ENCODE assay signal across 13 cellular contexts in the genomic region with DNA sequence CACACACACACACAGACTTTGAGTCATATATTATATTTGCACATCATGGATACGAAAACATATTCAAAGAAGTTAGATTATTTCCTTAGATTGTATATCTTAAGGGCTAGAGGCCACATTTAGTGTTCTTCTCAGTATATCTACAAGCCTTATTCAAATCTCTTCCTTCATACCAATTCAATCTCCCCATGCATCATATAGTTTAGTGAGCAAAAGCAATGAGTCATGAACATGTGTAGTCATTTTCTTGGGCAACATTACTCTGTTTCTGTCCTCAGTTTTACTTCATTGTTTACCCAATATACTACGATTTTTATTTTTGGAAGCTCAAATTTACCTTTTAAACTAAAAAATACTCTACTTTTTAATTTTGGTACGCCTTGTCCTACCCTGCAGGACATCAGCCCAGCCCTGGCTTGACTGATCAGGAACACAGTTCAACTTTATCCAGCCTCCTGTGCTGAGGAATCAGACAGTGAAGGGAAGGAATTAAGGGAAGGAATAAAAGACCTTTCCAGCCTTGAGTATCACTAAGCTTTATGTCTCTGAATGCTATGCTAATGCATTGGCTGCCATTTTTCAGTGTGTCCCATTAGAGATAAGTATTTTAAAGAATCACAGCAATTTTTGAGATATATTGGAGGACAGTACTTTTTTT.
DNase-seq lines count a peak whose midpoint lies in the region; ATAC-seq, FAIRE-seq and TF ChIP-seq lines count a peak whose summit lies in the region.
"Had no signal": no experiment of that assay in that cellular context is flagged by ENCODE, and none has a peak within 500 bp of the region (broad histone marks: within the 10 kb centered on the region; RNA-seq: fewer than 3 reads in every experiment).

No MANE protein-coding gene starts in this region.

- H3K14ac ChIP-seq in H1 (ENCODE audit: insufficient read length) (no peak overlapping the region), mesenchymal stem cell (ENCODE audit: low read length in 2 of 2) (no peak overlapping the region)

- H3K4ac ChIP-seq in H1 (replicated peaks; ENCODE audit: insufficient read length, low read depth, low read length) (no peak overlapping the region), mesenchymal stem cell (ENCODE audit: low read depth in 1 of 2, low read length in 2 of 2) (no peak overlapping the region)

- 15% methylated on average over 3 of the region's 3 CpGs for WGBS in GM23248 (ENCODE audit: low coverage in 1 of 2, low lambda C conversion rate in 2 of 2, missing lambda C conversion rate in 2 of 2), 2 experiments
- 91 to 100% methylated on average over 1 to 3 of the region's 3 CpGs for WGBS in H1 (ENCODE audit: extremely low coverage in 1 of 2, insufficient coverage in 1 of 2, insufficient read length in 1 of 2, insufficient replicate concordance in 2 of 2, low coverage in 1 of 2, low lambda C conversion rate in 2 of 2, missing lambda C conversion rate in 1 of 2), 2 experiments
- 57% methylated on average over 2 of the region's 3 CpGs for WGBS in mesenchymal stem cell

- no peak overlapping the region for H4K8ac ChIP-seq in H1 (ENCODE audit: extremely low read depth, insufficient read depth, low read length)
- no peak overlapping the region for H4K8ac ChIP-seq in mesenchymal stem cell (ENCODE audit: low read length)

- CTCF ChIA-PET in H1 (lab: Charles Lee; ENCODE audit: partially characterized antibody) = interaction anchor here (0.8 to 1.6 kb wide), 2 partner anchors 33 to 260 kb away, joined by 3 to 4 read pairs; no protein-coding TSS in a partner anchor

- no peak overlapping the region for H2BK12ac ChIP-seq in H1 (ENCODE audit: low read depth, low read length)
- H2BK12ac ChIP-seq in mesenchymal stem cell (ENCODE audit: low read length in 2 of 2) = no peak overlapping the region

- H2BK15ac ChIP-seq in H1 (ENCODE audit: low read length) (no peak overlapping the region), mesenchymal stem cell (ENCODE audit: low read depth, poor library complexity, severe bottlenecking) (no peak overlapping the region)

- no peak overlapping the region for H2BK20ac ChIP-seq in H1 (ENCODE audit: low read length)

- ATAC-seq in GM19395 (IDR thresholded peaks at IDR 0.05; ENCODE audit: unreplicated experiment) = no peak
- ATAC-seq in GM18517 (IDR thresholded peaks at IDR 0.05; ENCODE audit: unreplicated experiment) = no peak
- ATAC-seq: naive thymus-derived CD4-positive, alpha-beta T cell had no signal

- peak overlapping the region; percentile 46 for H3K4me3 ChIP-seq in GM23248
- no peak overlapping the region for H3K4me3 ChIP-seq in H1 (ENCODE audit: extremely low read depth in 1 of 4, insufficient read depth in 2 of 4, low read depth in 3 of 4, low read length in 4 of 4)
- no peak overlapping the region for H3K4me3 ChIP-seq in mesenchymal stem cell (ENCODE audit: insufficient read depth in 1 of 2, low read depth in 1 of 2, low read length in 2 of 2)

- H3K36me3 ChIP-seq in GM23248 (ENCODE audit: low read depth) (no peaks in the 10 kb centered on the region), H1 (ENCODE audit: control insufficient read depth in 2 of 4, insufficient read depth in 4 of 4, low read length in 3 of 4) (no peaks in the 10 kb centered on the region), mesenchymal stem cell (ENCODE audit: control insufficient read depth in 1 of 2, insufficient read depth in 2 of 2, low read depth in 1 of 2, low read length in 2 of 2) (no peaks in the 10 kb centered on the region)

- H3K79me1 ChIP-seq in H1 (ENCODE audit: low read depth, low read length) (no peaks in the 10 kb centered on the region), mesenchymal stem cell (replicated peaks; ENCODE audit: low read length, poor library complexity, severe bottlenecking) (no peaks in the 10 kb centered on the region)

- no peaks in the 10 kb centered on the region; the same call in 1 of the 2 replicates for H3K9me2 ChIP-seq in GM23248 (ENCODE audit: insufficient read depth)

- TF ChIP-seq POLR2A in H1 (IDR thresholded peaks at IDR 0.05; ENCODE audit: control extremely low read depth in 1 of 2, low read depth in 2 of 2, low read length in 2 of 2) = no peak

- no peaks in the 10 kb centered on the region for H3K9me3 ChIP-seq in GM23248 (ENCODE audit: low read depth)
- H3K9me3 ChIP-seq in H1 (ENCODE audit: insufficient read depth in 2 of 2, low read depth in 1 of 2, low read length in 1 of 2) = no peaks in the 10 kb centered on the region
- no peaks in the 10 kb centered on the region for H3K9me3 ChIP-seq in mesenchymal stem cell (ENCODE audit: control insufficient read depth, low read length)

- H3K4me1 ChIP-seq in GM23248 (ENCODE audit: insufficient read depth) = peaks cover 22% of the 10 kb centered on the region
- H3K4me1 ChIP-seq in H1 (replicated peaks in 1 of 4; ENCODE audit: control insufficient read depth in 3 of 4, insufficient read depth in 4 of 4, low read length in 3 of 4) = peaks cover 0 to 2% (median 0%) of the 10 kb centered on the region in 4 experiments; a peak in 1 of 7 replicates
- H3K4me1 ChIP-seq in mesenchymal stem cell (ENCODE audit: control insufficient read depth, insufficient read depth, low read depth, low read length) = no peaks in the 10 kb centered on the region

- H2AFZ ChIP-seq in GM23248 (peak overlapping the region; percentile 57), H1 (ENCODE audit: low read length) (0 out of 2 replicates have a peak overlapping the region, but pooled peaks have one; percentile 12), mesenchymal stem cell (ENCODE audit: low read depth, low read length) (no peak overlapping the region)

- H3K27me3 ChIP-seq in GM23248 (replicated peaks; ENCODE audit: insufficient read depth) = no peaks in the 10 kb centered on the region
- peaks cover 0 to 1% (median 0%) of the 10 kb centered on the region in 4 experiments; a peak in 1 of 7 replicates for H3K27me3 ChIP-seq in H1 (replicated peaks in 1 of 4; ENCODE audit: control insufficient read depth in 3 of 4, extremely low read depth in 1 of 4, insufficient read depth in 3 of 4, low read length in 3 of 4)
- H3K27me3 ChIP-seq in mesenchymal stem cell (ENCODE audit: control insufficient read depth in 1 of 2, insufficient read depth in 1 of 2, low read length in 2 of 2) = no peaks in the 10 kb centered on the region

- no peak for TF ChIP-seq CTCF in H1 (IDR thresholded peaks at IDR 0.05; ENCODE audit: control extremely low read depth in 1 of 3, insufficient read depth in 1 of 3, low read depth in 1 of 3, low read length in 3 of 3)

- H3K9ac ChIP-seq in GM23248 (peak overlapping the region; percentile 56), H1 (replicated peaks in 1 of 4; ENCODE audit: extremely low read depth in 1 of 4, low read depth in 3 of 4, low read length in 3 of 4) (no peak overlapping the region), mesenchymal stem cell (ENCODE audit: low read length) (peak overlapping the region; percentile 79)

- FAIRE-seq in H1 (lab: Jason Lieb, UNC) = no peak

- in situ Hi-C loops in GM23248 (cut with MboI) = no loop called here

- H4K20me1 ChIP-seq in GM23248 (ENCODE audit: insufficient read depth) (no peaks in the 10 kb centered on the region), H1 (replicated peaks in 1 of 2; ENCODE audit: control insufficient read depth in 1 of 2, insufficient read depth in 2 of 2, low read length in 2 of 2) (no peaks in the 10 kb centered on the region)

- H2BK120ac ChIP-seq in H1 (replicated peaks; ENCODE audit: low read depth, low read length) (no peak overlapping the region), mesenchymal stem cell (ENCODE audit: low read depth, low read length) (no peak overlapping the region)

- H3K27ac ChIP-seq in GM23248 (peak overlapping the region; percentile 60), H1 (ENCODE audit: low read depth, low read length) (no peak overlapping the region), mesenchymal stem cell (ENCODE audit: low read length, poor library complexity, severe bottlenecking) (no peak overlapping the region)

- H3K4me2 ChIP-seq in GM23248 (ENCODE audit: unreplicated experiment) (peak overlapping the region; percentile 89), H1 (ENCODE audit: insufficient read depth in 1 of 2, low read depth in 2 of 2, low read length in 2 of 2) (no peak overlapping the region), mesenchymal stem cell (ENCODE audit: low read length, poor library complexity, severe bottlenecking) (no peak overlapping the region)

- TF ChIP-seq RAD21 in H1 (IDR thresholded peaks at IDR 0.05 in 1 of 2, conservative IDR thresholded peaks at IDR 0.05 in 1 of 2; ENCODE audit: low read depth in 2 of 2, low read length in 2 of 2) = no peak

- H3K56ac ChIP-seq in H1 (replicated peaks; ENCODE audit: insufficient read length, low read depth, low read length) = no peak overlapping the region

- H3K23ac ChIP-seq in H1 (ENCODE audit: insufficient read length) (no peak overlapping the region), mesenchymal stem cell (ENCODE audit: low read length in 2 of 2) (no peak overlapping the region)

- H2AK5ac ChIP-seq in H1 (ENCODE audit: low read depth, low read length) (no peak overlapping the region), mesenchymal stem cell (ENCODE audit: low read length, severe bottlenecking) (no peak overlapping the region)

- peak; percentile 88 for DNase-seq in GM23248
- DNase-seq in RPMI7951 (ENCODE audit: low read depth) = peak; percentile 62
- DNase-seq in H1 (ENCODE audit: low read depth in 1 of 2, low spot score in 2 of 2) = no peak
- peak; percentile 60 for DNase-seq in mesenchymal stem cell
- DNase-seq in NCI-H1048 (lab: John Stamatoyannopoulos, UW) = no peak
- no peak for DNase-seq in cerebellar nuclear complex (lab: John Stamatoyannopoulos, UW)
- DNase-seq: naive thymus-derived CD4-positive, alpha-beta T cell; NCI-H1930; NCI-H524 treated with DMSO at 0.1 percent for 48 hours; RPMI8226; T-helper 2 cell had no signal

- H3K79me2 ChIP-seq in GM23248 (ENCODE audit: insufficient read depth) = no peaks in the 10 kb centered on the region
- H3K79me2 ChIP-seq in H1 (ENCODE audit: control insufficient read depth in 1 of 2, insufficient read depth in 2 of 2, low read length in 2 of 2) = no peaks in the 10 kb centered on the region

- POLR2A ChIA-PET in H1 (lab: Charles Lee; ENCODE audit: partially characterized antibody) = interaction anchor here (1.3 kb wide), 1 partner anchor 10 kb away, joined by 3 read pairs; no protein-coding TSS in a partner anchor

- H3K18ac ChIP-seq in H1 (ENCODE audit: extremely low read depth, low read length) = no peak overlapping the region
- no peak overlapping the region for H3K18ac ChIP-seq in mesenchymal stem cell (ENCODE audit: low read depth in 1 of 2, low read length in 2 of 2)

- H4K91ac ChIP-seq in H1 (replicated peaks; ENCODE audit: insufficient read length, low read length) (no peak overlapping the region), mesenchymal stem cell (ENCODE audit: low read length) (no peak overlapping the region)

- H4K5ac ChIP-seq in H1 (ENCODE audit: insufficient read length, low read depth, low read length) = no peak overlapping the region

- no peak for TF ChIP-seq EP300 in H1 (IDR thresholded peaks at IDR 0.05; ENCODE audit: borderline replicate concordance in 1 of 2, low read depth in 2 of 2, low read length in 2 of 2)

- H2BK5ac ChIP-seq in H1 (ENCODE audit: low read depth, low read length) (no peak overlapping the region), mesenchymal stem cell (ENCODE audit: low read depth, low read length, poor library complexity, severe bottlenecking) (no peak overlapping the region)

- peaks cover 19% of the 10 kb centered on the region for H3F3A ChIP-seq in GM23248 (ENCODE audit: insufficient read depth)

- H3K23me2 ChIP-seq in H1 (ENCODE audit: low read depth, low read length) = no peaks in the 10 kb centered on the region

Comparison
In these comparisons a context has a peak if more than half of its experiments do, and no peak if none do; other contexts are left out.
1. DNase-seq: peak in GM23248 (single experiment), RPMI7951 (single experiment) and mesenchymal stem cell (single experiment); none in H1 (0 of 2), NCI-H1048 (single experiment) and cerebellar nuclear complex (0 of 2).
2. H3K9ac ChIP-seq: peak in GM23248 (single experiment) and mesenchymal stem cell (single experiment); none in H1 (0 of 4).